In the genomic region with DNA sequence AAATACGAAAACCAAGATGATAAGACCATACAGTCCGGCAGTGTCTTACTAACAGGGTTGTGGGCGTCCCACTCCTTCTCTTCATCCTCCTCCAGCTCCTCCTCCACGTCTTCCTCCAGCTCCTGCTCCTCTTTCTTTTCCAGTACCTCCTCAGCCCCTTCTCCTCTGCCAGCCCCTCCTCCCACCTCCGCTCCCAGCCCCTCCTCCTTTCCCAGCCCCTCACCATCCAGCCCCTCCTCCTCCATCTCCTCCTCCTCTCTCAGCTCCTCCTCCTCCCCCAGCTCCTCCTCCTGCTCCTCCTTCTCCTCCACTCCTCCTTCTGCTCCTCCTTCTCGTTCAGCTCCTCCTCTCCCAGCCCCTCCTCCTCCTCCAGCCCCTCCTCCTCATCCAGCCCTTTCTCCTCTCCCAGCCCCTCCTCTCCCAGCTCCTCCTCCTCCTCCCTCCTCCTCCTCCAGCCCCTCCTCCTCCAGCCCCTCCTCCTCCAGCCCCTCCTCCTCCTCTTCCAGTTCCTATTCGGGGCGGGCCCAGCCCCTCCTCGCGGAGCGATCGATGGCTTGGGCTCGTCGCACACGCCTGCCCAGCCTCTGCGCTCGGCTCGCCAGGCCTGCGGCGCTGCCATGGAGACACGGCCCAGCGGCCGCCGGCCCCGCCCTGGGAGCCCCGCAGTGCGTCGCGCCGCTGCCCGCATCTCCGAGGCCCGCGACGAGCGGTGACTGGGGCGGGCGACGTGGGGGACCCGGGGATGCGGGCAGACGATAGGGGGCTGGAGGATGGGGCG, we compare ENCODE assay signal across 1 cellular context.
TF ChIP-seq lines count a peak whose summit lies in the region.

A gene with protein sequence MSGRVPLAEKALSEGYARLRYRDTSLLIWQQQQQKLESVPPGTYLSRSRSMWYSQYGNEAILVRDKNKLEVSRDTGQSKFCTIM (plus strand): TSS at position 654 of the 778 bp plus-strand sequence. CDS start 1,267 bp downstream, outside the sequence.

TF ChIP-seq in HepG2, 621 proteins besides CTCF, POLR2A, EP300 and RAD21 (continued from another document and continues in another):
- TF ChIP-seq PREB (CRISPR knock-in tag; IDR thresholded peaks at IDR 0.05) (no peak), ZNF282 (IDR thresholded peaks at IDR 0.05; ENCODE audit: partially characterized antibody) (no peak), PAX8 (CRISPR knock-in tag; IDR thresholded peaks at IDR 0.05; ENCODE audit: borderline replicate concordance) (0 out of 2 replicates have a peak, but pooled peaks have one; percentile 69), TSC22D2 (CRISPR knock-in tag; IDR thresholded peaks at IDR 0.05; ENCODE audit: borderline replicate concordance) (no peak), HMG20B (CRISPR knock-in tag; conservative IDR thresholded peaks at IDR 0.05) (no peak), MBD4 (IDR thresholded peaks at IDR 0.05; ENCODE audit: borderline replicate concordance, low read length) (no peak), MEIS1 (CRISPR knock-in tag; IDR thresholded peaks at IDR 0.05; ENCODE audit: borderline replicate concordance) (0 out of 2 replicates have a peak, but pooled peaks have one; percentile 14), ZNF446 (CRISPR knock-in tag; IDR thresholded peaks at IDR 0.05) (no peak), PRDM4 (CRISPR knock-in tag; IDR thresholded peaks at IDR 0.05; ENCODE audit: borderline replicate concordance) (no peak), FOXP4 (CRISPR knock-in tag; IDR thresholded peaks at IDR 0.05) (no peak), FOXA3 (CRISPR knock-in tag; IDR thresholded peaks at IDR 0.05) (no peak), CBX5 (CRISPR knock-in tag; IDR thresholded peaks at IDR 0.05; ENCODE audit: borderline replicate concordance) (no peak), ZNF607 (CRISPR knock-in tag; IDR thresholded peaks at IDR 0.05; ENCODE audit: borderline replicate concordance) (no peak), TCF12 (IDR thresholded peaks at IDR 0.05) (no peak), TCF12 (CRISPR knock-in tag; IDR thresholded peaks at IDR 0.05) (no peak), MATR3 (CRISPR knock-in tag; IDR thresholded peaks at IDR 0.05) (no peak), NFKBIZ (CRISPR knock-in tag; IDR thresholded peaks at IDR 0.05) (no peak), ATAD3A (CRISPR knock-in tag; IDR thresholded peaks at IDR 0.05) (no peak), ZFP90 (CRISPR knock-in tag; IDR thresholded peaks at IDR 0.05; ENCODE audit: borderline replicate concordance) (no peak), ZNF543 (CRISPR knock-in tag; IDR thresholded peaks at IDR 0.05) (no peak), MTA3 (CRISPR knock-in tag; IDR thresholded peaks at IDR 0.05) (no peak), RBAK (CRISPR knock-in tag; IDR thresholded peaks at IDR 0.05) (no peak), REL (CRISPR knock-in tag; conservative IDR thresholded peaks at IDR 0.05) (no peak), WIZ (CRISPR knock-in tag; IDR thresholded peaks at IDR 0.05) (no peak), BCLAF1 (IDR thresholded peaks at IDR 0.05) (no peak), RAD51 (IDR thresholded peaks at IDR 0.05; ENCODE audit: borderline replicate concordance) (no peak), LCORL (IDR thresholded peaks at IDR 0.05) (no peak), LCORL (CRISPR knock-in tag; IDR thresholded peaks at IDR 0.05) (no peak), SKI (IDR thresholded peaks at IDR 0.05; ENCODE audit: partially characterized antibody) (no peak), ZNF761 (CRISPR knock-in tag; conservative IDR thresholded peaks at IDR 0.05) (0 out of 2 replicates have a peak, but pooled peaks have one; percentile 56), ETS1 (CRISPR knock-in tag; IDR thresholded peaks at IDR 0.05) (no peak), ATF1 (CRISPR knock-in tag; IDR thresholded peaks at IDR 0.05) (no peak), ZSCAN5A (CRISPR knock-in tag; IDR thresholded peaks at IDR 0.05; ENCODE audit: borderline replicate concordance) (no peak), STAT5B (CRISPR knock-in tag; IDR thresholded peaks at IDR 0.05) (no peak), ZNF484 (CRISPR knock-in tag; IDR thresholded peaks at IDR 0.05; ENCODE audit: borderline replicate concordance, low read depth) (no peak), YY1 (IDR thresholded peaks at IDR 0.05; ENCODE audit: insufficient read depth, insufficient replicate concordance, low read depth, low read length) (peak; percentile 86)
- TF ChIP-seq, protein P1, sequence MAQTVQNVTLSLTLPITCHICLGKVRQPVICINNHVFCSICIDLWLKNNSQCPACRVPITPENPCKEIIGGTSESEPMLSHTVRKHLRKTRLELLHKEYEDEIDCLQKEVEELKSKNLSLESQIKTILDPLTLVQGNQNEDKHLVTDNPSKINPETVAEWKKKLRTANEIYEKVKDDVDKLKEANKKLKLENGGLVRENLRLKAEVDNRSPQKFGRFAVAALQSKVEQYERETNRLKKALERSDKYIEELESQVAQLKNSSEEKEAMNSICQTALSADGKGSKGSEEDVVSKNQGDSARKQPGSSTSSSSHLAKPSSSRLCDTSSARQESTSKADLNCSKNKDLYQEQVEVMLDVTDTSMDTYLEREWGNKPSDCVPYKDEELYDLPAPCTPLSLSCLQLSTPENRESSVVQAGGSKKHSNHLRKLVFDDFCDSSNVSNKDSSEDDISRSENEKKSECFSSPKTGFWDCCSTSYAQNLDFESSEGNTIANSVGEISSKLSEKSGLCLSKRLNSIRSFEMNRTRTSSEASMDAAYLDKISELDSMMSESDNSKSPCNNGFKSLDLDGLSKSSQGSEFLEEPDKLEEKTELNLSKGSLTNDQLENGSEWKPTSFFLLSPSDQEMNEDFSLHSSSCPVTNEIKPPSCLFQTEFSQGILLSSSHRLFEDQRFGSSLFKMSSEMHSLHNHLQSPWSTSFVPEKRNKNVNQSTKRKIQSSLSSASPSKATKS (CRISPR knock-in tag; IDR thresholded peaks at IDR 0.05), result no peak
- TF ChIP-seq, protein P2, sequence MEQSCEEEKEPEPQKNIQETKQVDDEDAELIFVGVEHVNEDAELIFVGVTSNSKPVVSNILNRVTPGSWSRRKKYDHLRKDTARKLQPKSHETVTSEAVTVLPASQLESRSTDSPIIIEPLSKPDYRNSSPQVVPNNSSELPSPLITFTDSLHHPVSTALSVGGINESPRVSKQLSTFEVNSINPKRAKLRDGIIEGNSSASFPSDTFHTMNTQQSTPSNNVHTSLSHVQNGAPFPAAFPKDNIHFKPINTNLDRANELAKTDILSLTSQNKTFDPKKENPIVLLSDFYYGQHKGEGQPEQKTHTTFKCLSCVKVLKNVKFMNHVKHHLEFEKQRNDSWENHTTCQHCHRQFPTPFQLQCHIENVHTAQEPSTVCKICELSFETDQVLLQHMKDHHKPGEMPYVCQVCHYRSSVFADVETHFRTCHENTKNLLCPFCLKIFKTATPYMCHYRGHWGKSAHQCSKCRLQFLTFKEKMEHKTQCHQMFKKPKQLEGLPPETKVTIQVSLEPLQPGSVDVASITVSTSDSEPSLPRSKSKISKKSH (CRISPR knock-in tag; IDR thresholded peaks at IDR 0.05; ENCODE audit: borderline replicate concordance), result no peak
- TF ChIP-seq, protein P3, sequence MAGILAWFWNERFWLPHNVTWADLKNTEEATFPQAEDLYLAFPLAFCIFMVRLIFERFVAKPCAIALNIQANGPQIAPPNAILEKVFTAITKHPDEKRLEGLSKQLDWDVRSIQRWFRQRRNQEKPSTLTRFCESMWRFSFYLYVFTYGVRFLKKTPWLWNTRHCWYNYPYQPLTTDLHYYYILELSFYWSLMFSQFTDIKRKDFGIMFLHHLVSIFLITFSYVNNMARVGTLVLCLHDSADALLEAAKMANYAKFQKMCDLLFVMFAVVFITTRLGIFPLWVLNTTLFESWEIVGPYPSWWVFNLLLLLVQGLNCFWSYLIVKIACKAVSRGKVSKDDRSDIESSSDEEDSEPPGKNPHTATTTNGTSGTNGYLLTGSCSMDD (CRISPR knock-in tag; IDR thresholded peaks at IDR 0.05), result no peak
- TF ChIP-seq, protein P4, sequence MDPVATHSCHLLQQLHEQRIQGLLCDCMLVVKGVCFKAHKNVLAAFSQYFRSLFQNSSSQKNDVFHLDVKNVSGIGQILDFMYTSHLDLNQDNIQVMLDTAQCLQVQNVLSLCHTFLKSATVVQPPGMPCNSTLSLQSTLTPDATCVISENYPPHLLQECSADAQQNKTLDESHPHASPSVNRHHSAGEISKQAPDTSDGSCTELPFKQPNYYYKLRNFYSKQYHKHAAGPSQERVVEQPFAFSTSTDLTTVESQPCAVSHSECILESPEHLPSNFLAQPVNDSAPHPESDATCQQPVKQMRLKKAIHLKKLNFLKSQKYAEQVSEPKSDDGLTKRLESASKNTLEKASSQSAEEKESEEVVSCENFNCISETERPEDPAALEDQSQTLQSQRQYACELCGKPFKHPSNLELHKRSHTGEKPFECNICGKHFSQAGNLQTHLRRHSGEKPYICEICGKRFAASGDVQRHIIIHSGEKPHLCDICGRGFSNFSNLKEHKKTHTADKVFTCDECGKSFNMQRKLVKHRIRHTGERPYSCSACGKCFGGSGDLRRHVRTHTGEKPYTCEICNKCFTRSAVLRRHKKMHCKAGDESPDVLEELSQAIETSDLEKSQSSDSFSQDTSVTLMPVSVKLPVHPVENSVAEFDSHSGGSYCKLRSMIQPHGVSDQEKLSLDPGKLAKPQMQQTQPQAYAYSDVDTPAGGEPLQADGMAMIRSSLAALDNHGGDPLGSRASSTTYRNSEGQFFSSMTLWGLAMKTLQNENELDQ (CRISPR knock-in tag; IDR thresholded peaks at IDR 0.05; ENCODE audit: borderline replicate concordance), result no peak
